In genomic region chr5:86030753-86031152, GRCh38 we compare ENCODE assay signal across 19 cellular contexts.
"Had no signal": no experiment of that assay in that cellular context is flagged by ENCODE, and none has a peak within 500 bp of the region (broad histone marks: within the 10 kb centered on the region; RNA-seq: fewer than 3 reads in every experiment).

No MANE protein-coding gene starts in this region.

- H3K27ac Mint-ChIP-seq: activated naive CD4-positive, alpha-beta T cell treated with anti-CD3 and anti-CD28 coated beads, Interleukin-2, amount 50 U/mL, for 72 hours; activated T-helper 1 cell treated with anti-CD3 and anti-CD28 coated beads, Interleukin-12 subunit alpha, Interleukin-12 subunit beta, Interleukin-2, Interleukin-4 antibody, amounts not matched to agents 30 ng/mL and 10 ng/mL and 1 ng/mL, durations not matched to agents 14 hours and 24 hours and 36 hours; immature natural killer cell; nephron; stimulated activated memory B cell treated with anti-CD40 and anti-IgM and Interleukin-4, amounts not matched to agents 10 μg/mL and 1 μg/mL and 100 μg/mL, for 72 hours had no signal

- H3K27me3 Mint-ChIP-seq: stimulated activated memory B cell treated with anti-CD40 and anti-IgM and Interleukin-4, amounts not matched to agents 10 μg/mL and 1 μg/mL and 100 μg/mL, for 72 hours had no signal

- H3K9me3 Mint-ChIP-seq: activated T-helper 1 cell treated with anti-CD3 and anti-CD28 coated beads, Interleukin-12 subunit alpha, Interleukin-12 subunit beta, Interleukin-2, Interleukin-4 antibody, amounts not matched to agents 30 ng/mL and 10 ng/mL and 1 ng/mL, durations not matched to agents 14 hours and 24 hours and 36 hours; nephron; stimulated activated memory B cell treated with anti-CD40 and anti-IgM and Interleukin-4, amounts not matched to agents 10 μg/mL and 1 μg/mL and 100 μg/mL, for 72 hours had no signal

- H3K4me3 Mint-ChIP-seq: activated T-helper 1 cell treated with anti-CD3 and anti-CD28 coated beads, Interleukin-12 subunit alpha, Interleukin-12 subunit beta, Interleukin-2, Interleukin-4 antibody, amounts not matched to agents 30 ng/mL and 10 ng/mL and 1 ng/mL, durations not matched to agents 14 hours and 24 hours and 36 hours; immature natural killer cell; nephron; stimulated activated memory B cell treated with anti-CD40 and anti-IgM and Interleukin-4, amounts not matched to agents 10 μg/mL and 1 μg/mL and 100 μg/mL, for 72 hours had no signal

- ATAC-seq: activated naive CD4-positive, alpha-beta T cell treated with anti-CD3 and anti-CD28 coated beads, Interleukin-2, amount 50 U/mL, for 72 hours; stimulated activated memory B cell treated with anti-CD40 and anti-IgM and Interleukin-4, amounts not matched to agents 10 μg/mL and 1 μg/mL and 100 μg/mL, for 72 hours had no signal

- H3K9me3 ChIP-seq: adrenal gland, esophagus squamous epithelium, spleen, thoracic aorta had no signal

- H3K27ac ChIP-seq: adrenal gland, esophagus squamous epithelium, left ventricle myocardium inferior, parathyroid adenoma, spleen, thoracic aorta, WERI-Rb-1 had no signal

- H3K27me3 ChIP-seq: adrenal gland, esophagus squamous epithelium, spleen had no signal

- H3K4me1 Mint-ChIP-seq: immature natural killer cell; nephron; stimulated activated memory B cell treated with anti-CD40 and anti-IgM and Interleukin-4, amounts not matched to agents 10 μg/mL and 1 μg/mL and 100 μg/mL, for 72 hours had no signal

- H3K36me3 Mint-ChIP-seq: activated naive CD4-positive, alpha-beta T cell treated with anti-CD3 and anti-CD28 coated beads, Interleukin-2, amount 50 U/mL, for 72 hours; immature natural killer cell; stimulated activated memory B cell treated with anti-CD40 and anti-IgM and Interleukin-4, amounts not matched to agents 10 μg/mL and 1 μg/mL and 100 μg/mL, for 72 hours had no signal

- H3K36me3 ChIP-seq: adrenal gland, esophagus squamous epithelium, left ventricle myocardium inferior, spleen, thoracic aorta, WERI-Rb-1 had no signal

- DNase-seq: activated CD4-positive, alpha-beta T cell treated with anti-CD3 and anti-CD28 coated beads for 1 hour; activated gamma-delta T cell treated with Interleukin-2 at 50 U/mL for 16 hours; adrenal gland; effector CD4-positive, alpha-beta T cell; esophagus squamous epithelium; immature natural killer cell; kidney glomerular epithelial cell; left ventricle myocardium inferior; mammary epithelial cell; midbrain; spleen; stimulated activated CD4-positive, alpha-beta T cell treated with anti-CD3 and anti-CD28 coated beads, Interleukin-4, amount 100 ng/mL, for 4 hours; WERI-Rb-1 had no signal

- H3K79me2 ChIP-seq: parathyroid adenoma had no signal

- H3K9ac ChIP-seq: parathyroid adenoma had no signal

- H2AFZ ChIP-seq: parathyroid adenoma had no signal

- H3K4me3 ChIP-seq: adrenal gland, esophagus squamous epithelium, left ventricle myocardium inferior, spleen, thoracic aorta had no signal

- H3K4me1 ChIP-seq: adrenal gland, esophagus squamous epithelium, left ventricle myocardium inferior, parathyroid adenoma, spleen had no signal
